22 cellular contexts compared by ENCODE assay signal in the genomic region with DNA sequence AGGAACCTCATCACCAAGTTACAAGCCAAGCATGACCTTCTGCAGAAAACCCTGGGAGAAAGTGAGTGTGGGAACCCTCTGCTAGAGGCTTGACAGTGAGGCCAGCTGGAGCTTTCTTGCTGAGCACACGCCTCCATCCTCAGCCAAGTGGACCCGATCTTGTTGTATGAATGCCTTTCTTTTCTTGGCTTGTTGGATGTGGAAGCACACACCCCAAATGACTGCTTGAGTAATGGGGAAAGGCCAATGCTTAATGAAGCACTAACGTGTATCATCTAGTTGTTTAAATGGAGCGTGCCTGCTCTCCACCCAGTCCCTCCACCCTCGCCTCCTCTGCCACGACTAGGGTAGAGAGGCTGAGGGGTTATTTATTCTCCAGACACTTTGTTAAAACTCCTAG. TPM values are rescaled to one million over a fixed set of nuclear protein-coding genes. Genes with fewer than 3 reads are reported as not detected.
DNase-seq lines count a peak whose midpoint lies in the region; ATAC-seq and TF ChIP-seq lines count a peak whose summit lies in the region.
"Had no signal": no experiment of that assay in that cellular context is flagged by ENCODE, and none has a peak within 500 bp of the region (broad histone marks: within the 10 kb centered on the region; RNA-seq: fewer than 3 reads in every experiment).

No MANE protein-coding gene starts in this region.

- no peaks in the 10 kb centered on the region for H3K9me3 ChIP-seq in HEK293 (ENCODE audit: control insufficient read depth, insufficient read depth, low read depth, low read length)
- H3K9me3 ChIP-seq: suprapubic skin had no signal

- no peak overlapping the region for H3K4me3 Mint-ChIP-seq in brain
- H3K4me3 Mint-ChIP-seq: activated CD4-positive, alpha-beta memory T cell treated with anti-CD3 and anti-CD28 coated beads, Interleukin-2, amount 10 ng/mL, durations not matched to agents 7 days and 5 days; CD14-positive monocyte; endodermal cell; natural killer cell treated with Interleukin-12 subunit alpha and Interleukin-12 subunit beta and Interleukin-15 and Interleukin-18, amount 100 ng/mL, for 72 hours had no signal

- H3K27ac Mint-ChIP-seq in brain, result peak overlapping the region; percentile 55 to 92 (median 76)
- H3K27ac Mint-ChIP-seq: activated CD4-positive, alpha-beta memory T cell treated with anti-CD3 and anti-CD28 coated beads, Interleukin-2, amount 10 ng/mL, durations not matched to agents 7 days and 5 days; endodermal cell; natural killer cell treated with Interleukin-12 subunit alpha and Interleukin-12 subunit beta and Interleukin-15 and Interleukin-18, amount 100 ng/mL, for 72 hours had no signal

- H3K27me3 Mint-ChIP-seq in brain, result no peaks in the 10 kb centered on the region
- H3K27me3 Mint-ChIP-seq: activated CD4-positive, alpha-beta memory T cell treated with anti-CD3 and anti-CD28 coated beads, Interleukin-2, amount 10 ng/mL, durations not matched to agents 7 days and 5 days; natural killer cell treated with Interleukin-12 subunit alpha and Interleukin-12 subunit beta and Interleukin-15 and Interleukin-18, amount 100 ng/mL, for 72 hours had no signal

- POLR2A ChIA-PET in HEK293 (lab: Yijun Ruan, JAX), result no interaction called here

- peaks cover 9% of the 10 kb centered on the region for H3K4me1 ChIP-seq in HEK293 (ENCODE audit: control insufficient read depth, insufficient read depth, low read length)
- H3K4me1 ChIP-seq: suprapubic skin had no signal

- peaks cover 20 to 30% of the 10 kb centered on the region in 2 experiments for H3K36me3 ChIP-seq in HEK293 (ENCODE audit: control insufficient read depth in 2 of 2, insufficient read depth in 1 of 2, low read length in 2 of 2)

- H3K4me3 ChIP-seq in HEK293 (ENCODE audit: low read depth, low read length), result no peak overlapping the region
- H3K4me3 ChIP-seq: K562, suprapubic skin had no signal

- H3K27ac ChIP-seq in HEK293 (ENCODE audit: extremely low read depth, low read depth, low read length), result no peak overlapping the region
- H3K27ac ChIP-seq: suprapubic skin had no signal

- peaks cover 60% of the 10 kb centered on the region for H3K4me1 Mint-ChIP-seq in brain

- peak; percentile 49 for DNase-seq in NCI-H2227 (lab: John Stamatoyannopoulos, UW; ENCODE audit: unreplicated experiment)
- no peak for DNase-seq in omental fat pad (ENCODE audit: low spot score)
- no peak for DNase-seq in cerebellum (ENCODE audit: low spot score)
- no peak for DNase-seq in LoVo (ENCODE audit: low spot score)
- no peak for DNase-seq in stimulated activated naive CD4-positive, alpha-beta T cell (lab: John Stamatoyannopoulos, UW)
- DNase-seq: activated CD4-positive, alpha-beta memory T cell treated with anti-CD3 and anti-CD28 coated beads, Interleukin-2, amount 10 ng/mL, durations not matched to agents 7 days and 5 days; activated CD4-positive, CD25-positive, alpha-beta regulatory T cell; activated gamma-delta T cell treated with Interleukin-2 at 50 U/mL for 16 hours; activated T-cell treated with anti-CD3 and anti-CD28 coated beads, Interleukin-2, amount 50 U/mL, for 1 hour; cortex of kidney; glutamatergic neuron; MM.1S; NCI-H1436 treated with DMSO at 0.1 percent for 48 hours; T1000 had no signal

- peaks cover 62% of the 10 kb centered on the region for H3K36me3 Mint-ChIP-seq in brain

- CTCF ChIA-PET in HEK293 (lab: Yijun Ruan, JAX), result interaction anchor here (1.2 kb wide), 1 partner anchor 10 kb away, joined by 3 read pairs; no protein-coding TSS in a partner anchor

- no peak for TF ChIP-seq CTCF in HEK293 (tag by site-specific recombination; IDR thresholded peaks at IDR 0.05)
- no peak for TF ChIP-seq CTCF in brain (conservative IDR thresholded peaks at IDR 0.05)
- TF ChIP-seq CTCF in omental fat pad (IDR thresholded peaks at IDR 0.05), result no peak

- ATAC-seq in omental fat pad (ENCODE audit: low FRiP score) (peak; percentile 42), GM18867 (IDR thresholded peaks at IDR 0.05; ENCODE audit: unreplicated experiment) (no peak)
- ATAC-seq: K562; natural killer cell treated with Interleukin-12 subunit alpha and Interleukin-12 subunit beta and Interleukin-15 and Interleukin-18, amount 100 ng/mL, for 72 hours had no signal

- H3K9me3 Mint-ChIP-seq in brain, result no peaks in the 10 kb centered on the region
- H3K9me3 Mint-ChIP-seq: activated CD4-positive, alpha-beta memory T cell treated with anti-CD3 and anti-CD28 coated beads, Interleukin-2, amount 10 ng/mL, durations not matched to agents 7 days and 5 days; CD14-positive monocyte; endodermal cell; natural killer cell treated with Interleukin-12 subunit alpha and Interleukin-12 subunit beta and Interleukin-15 and Interleukin-18, amount 100 ng/mL, for 72 hours had no signal

TF ChIP-seq in HEK293, 187 proteins besides CTCF, POLR2A, EP300 and RAD21:
- TF ChIP-seq, protein P1, sequence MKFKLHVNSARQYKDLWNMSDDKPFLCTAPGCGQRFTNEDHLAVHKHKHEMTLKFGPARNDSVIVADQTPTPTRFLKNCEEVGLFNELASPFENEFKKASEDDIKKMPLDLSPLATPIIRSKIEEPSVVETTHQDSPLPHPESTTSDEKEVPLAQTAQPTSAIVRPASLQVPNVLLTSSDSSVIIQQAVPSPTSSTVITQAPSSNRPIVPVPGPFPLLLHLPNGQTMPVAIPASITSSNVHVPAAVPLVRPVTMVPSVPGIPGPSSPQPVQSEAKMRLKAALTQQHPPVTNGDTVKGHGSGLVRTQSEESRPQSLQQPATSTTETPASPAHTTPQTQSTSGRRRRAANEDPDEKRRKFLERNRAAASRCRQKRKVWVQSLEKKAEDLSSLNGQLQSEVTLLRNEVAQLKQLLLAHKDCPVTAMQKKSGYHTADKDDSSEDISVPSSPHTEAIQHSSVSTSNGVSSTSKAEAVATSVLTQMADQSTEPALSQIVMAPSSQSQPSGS (tag by site-specific recombination; IDR thresholded peaks at IDR 0.05; ENCODE audit: low read depth), result no peak
- peak; percentile 20; the same call in 1 of the 2 replicates for TF ChIP-seq KLF1 (tag by site-specific recombination; IDR thresholded peaks at IDR 0.05)
- TF ChIP-seq, protein P2, sequence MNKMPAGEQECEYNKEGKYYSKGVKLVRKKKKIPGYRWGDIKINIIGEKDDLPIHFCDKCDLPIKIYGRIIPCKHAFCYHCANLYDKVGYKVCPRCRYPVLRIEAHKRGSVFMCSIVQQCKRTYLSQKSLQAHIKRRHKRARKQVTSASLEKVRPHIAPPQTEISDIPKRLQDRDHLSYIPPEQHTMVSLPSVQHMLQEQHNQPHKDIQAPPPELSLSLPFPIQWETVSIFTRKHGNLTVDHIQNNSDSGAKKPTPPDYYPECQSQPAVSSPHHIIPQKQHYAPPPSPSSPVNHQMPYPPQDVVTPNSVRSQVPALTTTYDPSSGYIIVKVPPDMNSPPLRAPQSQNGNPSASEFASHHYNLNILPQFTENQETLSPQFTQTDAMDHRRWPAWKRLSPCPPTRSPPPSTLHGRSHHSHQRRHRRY (tag by site-specific recombination; IDR thresholded peaks at IDR 0.05), result no peak
- TF ChIP-seq ZNF132 (tag by site-specific recombination; IDR thresholded peaks at IDR 0.05; ENCODE audit: borderline replicate concordance), result no peak
- no peak for TF ChIP-seq ZNF121 (tag by site-specific recombination; IDR thresholded peaks at IDR 0.05)
- TF ChIP-seq ZNF544 (tag by site-specific recombination; IDR thresholded peaks at IDR 0.05), result no peak

RNA-seq across cellular contexts. Expression of a gene that starts 54.4 kb away (rescaled TPM):
- 0.59 TPM for polyA plus RNA-seq in brain (ENCODE audit: insufficient read depth, low read depth, low replicate concordance)
- 1 to 10 TPM; 4.3 to 8.2 (median 5.6) TPM for total RNA-seq in omental fat pad
- 2.5 TPM for total RNA-seq in cerebellum
